In the genomic region with DNA sequence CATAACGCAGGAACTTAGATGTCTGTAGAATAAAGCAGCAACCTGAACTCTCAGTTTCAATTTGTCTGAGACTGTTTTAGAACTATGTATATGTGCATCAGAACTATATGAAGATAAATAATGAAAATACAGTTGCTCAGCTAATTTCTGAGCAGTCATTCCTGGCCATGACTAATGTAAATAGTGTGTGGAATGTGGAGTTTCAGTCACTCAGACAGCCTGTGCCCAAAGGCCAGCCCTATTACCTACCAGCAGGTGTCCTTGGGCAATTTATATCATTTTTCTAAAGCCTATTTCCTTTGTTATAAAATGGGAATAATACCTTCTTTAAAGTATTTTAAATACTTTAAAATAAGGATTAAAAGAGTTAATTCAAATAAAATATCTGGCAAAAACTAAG, we compare ENCODE assay signal across 1 cellular context.
TF ChIP-seq lines count a peak whose summit lies in the region.

No MANE protein-coding gene starts in this region.

TF ChIP-seq in HepG2, 621 proteins besides CTCF, POLR2A, EP300 and RAD21 (continued from another document):
- TF ChIP-seq HNF1A (IDR thresholded peaks at IDR 0.05; ENCODE audit: low read depth) (no peak), HNF1A (CRISPR knock-in tag; IDR thresholded peaks at IDR 0.05; ENCODE audit: borderline replicate concordance) (no peak), FOXP1 (IDR thresholded peaks at IDR 0.05) (no peak), FOXP1 (CRISPR knock-in tag; IDR thresholded peaks at IDR 0.05) (no peak), ZFP41 (CRISPR knock-in tag; IDR thresholded peaks at IDR 0.05; ENCODE audit: borderline replicate concordance) (no peak), ZBTB37 (CRISPR knock-in tag; IDR thresholded peaks at IDR 0.05) (no peak), ZNF549 (CRISPR knock-in tag; IDR thresholded peaks at IDR 0.05) (no peak), ARID4A (CRISPR knock-in tag; IDR thresholded peaks at IDR 0.05; ENCODE audit: borderline replicate concordance) (no peak), SMAD1 (CRISPR knock-in tag; IDR thresholded peaks at IDR 0.05; ENCODE audit: borderline replicate concordance, low read depth) (no peak), ZNF619 (CRISPR knock-in tag; IDR thresholded peaks at IDR 0.05) (no peak), XBP1 (CRISPR knock-in tag; IDR thresholded peaks at IDR 0.05) (no peak), ZFP91 (CRISPR knock-in tag; IDR thresholded peaks at IDR 0.05; ENCODE audit: borderline replicate concordance) (no peak), FOXA3 (CRISPR knock-in tag; IDR thresholded peaks at IDR 0.05) (peak; percentile 49; the same call in 1 of the 2 replicates), ZBTB34 (CRISPR knock-in tag; IDR thresholded peaks at IDR 0.05) (no peak), SRSF1 (optimal IDR thresholded peaks at IDR 0.05; ENCODE audit: low read depth, low read length) (no peak), ZNF550 (CRISPR knock-in tag; IDR thresholded peaks at IDR 0.05; ENCODE audit: borderline replicate concordance) (no peak), DR1 (CRISPR knock-in tag; IDR thresholded peaks at IDR 0.05) (no peak), GATAD2A (CRISPR knock-in tag; IDR thresholded peaks at IDR 0.05) (peak; percentile 24; the same call in 1 of the 2 replicates), ZNF580 (CRISPR knock-in tag; IDR thresholded peaks at IDR 0.05; ENCODE audit: borderline replicate concordance, low read depth) (no peak), FOXA1 (IDR thresholded peaks at IDR 0.05) (no peak), FOXA1 (CRISPR knock-in tag; IDR thresholded peaks at IDR 0.05) (peak; percentile 82), ZNF691 (CRISPR knock-in tag; IDR thresholded peaks at IDR 0.05; ENCODE audit: borderline replicate concordance, low read depth) (no peak), ZNF781 (CRISPR knock-in tag; IDR thresholded peaks at IDR 0.05; ENCODE audit: borderline replicate concordance, not compliant biosample characterization) (no peak), TEAD3 (CRISPR knock-in tag; optimal IDR thresholded peaks at IDR 0.05; ENCODE audit: borderline replicate concordance) (peak; percentile 84), SNRNP70 (IDR thresholded peaks at IDR 0.05; ENCODE audit: low read depth, low read length) (no peak), SRSF4 (IDR thresholded peaks at IDR 0.05; ENCODE audit: low read depth, low read length, poor library complexity, severe bottlenecking) (no peak), SP4 (CRISPR knock-in tag; IDR thresholded peaks at IDR 0.05) (no peak), ELF4 (CRISPR knock-in tag; IDR thresholded peaks at IDR 0.05; ENCODE audit: borderline replicate concordance) (no peak), MAFK (conservative IDR thresholded peaks at IDR 0.05 in 1 of 2, IDR thresholded peaks at IDR 0.05 in 1 of 2; ENCODE audit: low read length in 2 of 2) (0 out of 4 replicates have a peak, but pooled peaks of 1 of the 2 experiments have one; percentile 33), SMARCC2 (IDR thresholded peaks at IDR 0.05) (no peak)
- TF ChIP-seq, protein P1, sequence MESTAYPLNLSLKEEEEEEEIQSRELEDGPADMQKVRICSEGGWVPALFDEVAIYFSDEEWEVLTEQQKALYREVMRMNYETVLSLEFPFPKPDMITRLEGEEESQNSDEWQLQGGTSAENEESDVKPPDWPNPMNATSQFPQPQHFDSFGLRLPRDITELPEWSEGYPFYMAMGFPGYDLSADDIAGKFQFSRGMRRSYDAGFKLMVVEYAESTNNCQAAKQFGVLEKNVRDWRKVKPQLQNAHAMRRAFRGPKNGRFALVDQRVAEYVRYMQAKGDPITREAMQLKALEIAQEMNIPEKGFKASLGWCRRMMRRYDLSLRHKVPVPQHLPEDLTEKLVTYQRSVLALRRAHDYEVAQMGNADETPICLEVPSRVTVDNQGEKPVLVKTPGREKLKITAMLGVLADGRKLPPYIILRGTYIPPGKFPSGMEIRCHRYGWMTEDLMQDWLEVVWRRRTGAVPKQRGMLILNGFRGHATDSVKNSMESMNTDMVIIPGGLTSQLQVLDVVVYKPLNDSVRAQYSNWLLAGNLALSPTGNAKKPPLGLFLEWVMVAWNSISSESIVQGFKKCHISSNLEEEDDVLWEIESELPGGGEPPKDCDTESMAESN (CRISPR knock-in tag; conservative IDR thresholded peaks at IDR 0.05) = no peak
